8 cellular contexts compared by ENCODE assay signal in the genomic region with DNA sequence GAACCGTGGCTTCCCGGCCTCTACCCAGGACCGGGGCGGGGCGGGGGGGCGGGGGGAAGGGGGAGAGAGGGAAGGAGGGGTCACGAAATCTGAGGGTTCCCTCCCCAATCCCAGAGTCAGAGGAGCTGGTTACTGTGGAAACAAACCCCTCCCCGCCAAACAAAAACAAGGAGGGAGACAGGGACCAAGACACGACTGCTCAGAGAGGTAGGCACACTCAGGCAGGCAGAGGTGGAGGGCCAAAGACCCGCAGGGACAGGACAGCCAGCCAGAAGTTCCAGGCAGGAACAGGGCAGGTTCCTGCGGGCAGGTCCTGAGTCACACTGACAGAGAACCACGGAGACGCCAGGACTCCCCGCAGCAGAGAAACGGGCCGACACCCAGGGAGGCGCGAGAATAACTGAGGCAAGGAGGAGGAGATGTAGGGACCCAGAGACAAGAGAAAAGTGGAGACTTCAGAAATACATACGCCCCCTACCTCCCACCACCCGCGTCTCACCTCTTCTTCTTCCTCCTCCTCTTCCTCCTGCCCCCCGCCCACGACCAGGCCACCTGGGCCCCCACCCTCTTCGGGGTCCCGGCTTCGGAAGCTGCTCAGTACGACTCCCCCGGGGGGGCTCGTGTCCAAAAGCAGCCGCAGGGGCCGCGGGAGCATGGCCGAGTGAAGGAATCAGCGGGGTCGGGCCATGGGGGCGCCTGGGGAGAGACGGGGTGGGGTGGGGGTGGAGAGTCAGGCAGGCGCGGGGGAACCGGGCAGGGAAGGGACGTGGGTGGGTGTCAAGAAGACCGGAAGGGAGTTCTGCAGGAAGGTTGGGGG. TPM values are rescaled to one million over a fixed set of nuclear protein-coding genes. Genes with fewer than 3 reads are reported as not detected.
DNase-seq lines count a peak whose midpoint lies in the region; ATAC-seq, FAIRE-seq and TF ChIP-seq lines count a peak whose summit lies in the region.

No MANE protein-coding gene starts in this region.

- peaks cover 17% of the 10 kb centered on the region for H3K4me1 ChIP-seq in mucosa of descending colon (ENCODE audit: low read depth)
- H3K4me1 ChIP-seq in thoracic aorta (ENCODE audit: control insufficient read depth in 1 of 2, low read depth in 2 of 2), result peaks cover 15 to 20% of the 10 kb centered on the region in 2 donors

- DNase-seq in AG20443 (ENCODE audit: low spot score) (peak; percentile 92), GM12891 (ENCODE audit: insufficient read length, low spot score) (peak; percentile 81), NCI-H526 (lab: John Stamatoyannopoulos, UW) (peak; percentile 46 to 76), epithelial cell of proximal tubule (ENCODE audit: low read depth) (no peak), mucosa of descending colon (peak; percentile 70 to 80 (median 76)), thoracic aorta (ENCODE audit: low spot score) (no peak)
- DNase-seq in activated CD8-positive, alpha-beta memory T cell treated with anti-CD3 and anti-CD28 coated beads, Interleukin-2, amount 50 U/mL, for 4 hours, result peak; percentile 51

- no peaks in the 10 kb centered on the region for H3K27me3 ChIP-seq in thoracic aorta (replicated peaks; ENCODE audit: insufficient read depth)

- TF ChIP-seq POLR2A in GM12891 (IDR thresholded peaks at IDR 0.05; ENCODE audit: low read depth, low read length), result no peak

- FAIRE-seq in GM12891 (lab: Jason Lieb, UNC), result peak; percentile 35

- H3K36me3 ChIP-seq in mucosa of descending colon (ENCODE audit: low read depth) (no peaks in the 10 kb centered on the region), thoracic aorta (peaks cover 16% of the 10 kb centered on the region)

- no peaks in the 10 kb centered on the region for H3K9me3 ChIP-seq in mucosa of descending colon
- no peaks in the 10 kb centered on the region for H3K9me3 ChIP-seq in thoracic aorta

- H3K4me3 ChIP-seq in epithelial cell of proximal tubule (ENCODE audit: low read depth, low read length) (peak overlapping the region; percentile 78), mucosa of descending colon (peak overlapping the region; percentile 49), thoracic aorta (peak overlapping the region; percentile 79)

- intact Hi-C loops in mucosa of descending colon (cut with DNase I, micrococcal nuclease), result no loop called here

- ATAC-seq in mucosa of descending colon (peak; percentile 47), thoracic aorta (ENCODE audit: insufficient number of reproducible peaks, low FRiP score, low read depth) (peak; percentile 9), GM18858 (IDR thresholded peaks at IDR 0.05; ENCODE audit: unreplicated experiment) (no peak)

- H3K27ac ChIP-seq in thoracic aorta, result peak overlapping the region; percentile 92 to 93

- TF ChIP-seq CTCF in epithelial cell of proximal tubule (conservative IDR thresholded peaks at IDR 0.05; ENCODE audit: low read depth, low read length) (peak; percentile 14), mucosa of descending colon (IDR thresholded peaks at IDR 0.05) (no peak), thoracic aorta (IDR thresholded peaks at IDR 0.05) (no peak)

TF ChIP-seq in GM12891, 5 proteins besides CTCF, POLR2A, EP300 and RAD21:
- no peak for TF ChIP-seq SPI1 (IDR thresholded peaks at IDR 0.05; ENCODE audit: low read depth, low read length)
- no peak for TF ChIP-seq TAF1 (IDR thresholded peaks at IDR 0.05; ENCODE audit: low read depth, low read length)
- TF ChIP-seq POU2F2 (IDR thresholded peaks at IDR 0.05; ENCODE audit: low read depth, low read length), result no peak
- 0 out of 2 replicates have a peak, but pooled peaks have one; percentile 50 for TF ChIP-seq POLR2AphosphoS5 (IDR thresholded peaks at IDR 0.05; ENCODE audit: low read depth, low read length)

RNA-seq across cellular contexts. Expression of gene RGL2, which starts 0.6 kb away (rescaled TPM):
- polyA plus RNA-seq in GM12891 (2012; ENCODE audit: low read depth, missing spikeins), result 16.3 TPM
- total RNA-seq in epithelial cell of proximal tubule, result 34.0 and 46.8 TPM in 2 replicates
- 10 to 100 TPM; 26.4 to 64.6 (median 38.9) TPM for total RNA-seq in mucosa of descending colon
- 10 to 100 TPM; 49.9 to 83.5 TPM for total RNA-seq in thoracic aorta

RNA-seq across cellular contexts. Expression of gene PFDN6, which starts 8.8 kb away (rescaled TPM):
- 143 TPM for polyA plus RNA-seq in GM12891 (2012; ENCODE audit: low read depth, missing spikeins)
- total RNA-seq in epithelial cell of proximal tubule (55.8 and 69.3 TPM in 2 replicates), mucosa of descending colon (10 to 100 TPM; 37.9 to 50.1 (median 40.2) TPM), thoracic aorta (10 to 100 TPM; 26.8 to 31.9 TPM)

RNA-seq across cellular contexts. Expression of gene WDR46, which starts 9.1 kb away (rescaled TPM):
- polyA plus RNA-seq in GM12891 (2012; ENCODE audit: low read depth, missing spikeins), result 47.4 TPM
- total RNA-seq in epithelial cell of proximal tubule, result 67.9 and 116 TPM in 2 replicates
- 10 to 100 TPM; 25.5 to 37.9 (median 30.9) TPM for total RNA-seq in mucosa of descending colon
- total RNA-seq in thoracic aorta, result 10 to 100 TPM; 42.6 to 60.3 TPM

RNA-seq across cellular contexts. Expression of gene TAPBP, which starts 15.7 kb away (rescaled TPM):
- polyA plus RNA-seq in GM12891 (2012; ENCODE audit: low read depth, missing spikeins), result 48.1 TPM
- total RNA-seq in epithelial cell of proximal tubule, result 108 and 144 TPM in 2 replicates
- 100 to 1,000 TPM; 179 to 321 (median 258) TPM for total RNA-seq in mucosa of descending colon
- total RNA-seq in thoracic aorta, result 100 to 1,000 TPM in 1 of 2 donors, 10 to 100 TPM in 1; 88.0 to 107 TPM

RNA-seq across cellular contexts. Expression of gene ZBTB22, which starts 19.4 kb away (rescaled TPM):
- polyA plus RNA-seq in GM12891 (2012; ENCODE audit: low read depth, missing spikeins), result 8.5 TPM
- 8.2 and 13.5 TPM in 2 replicates for total RNA-seq in epithelial cell of proximal tubule
- total RNA-seq in mucosa of descending colon, result 10 to 100 TPM; 18.5 to 23.7 (median 20.1) TPM
- total RNA-seq in thoracic aorta, result 10 to 100 TPM; 15.0 to 29.5 TPM

Comparison
In these comparisons a context has a peak if more than half of its experiments do, and no peak if none do; other contexts are left out.
1. DNase-seq: peak in AG20443 (single experiment), GM12891 (single experiment), NCI-H526 (2 of 2), activated CD8-positive, alpha-beta memory T cell treated with anti-CD3 and anti-CD28 coated beads, Interleukin-2, amount 50 U/mL, for 4 hours (single experiment) and mucosa of descending colon (3 of 3); none in epithelial cell of proximal tubule (single experiment) and thoracic aorta (single experiment).
2. Peak in every context shown above with its lines, with median percentiles within 50 percentile points of each other: H3K4me3 ChIP-seq.